Comparison of ENCODE assay signal across 7 cellular contexts in the genomic region with DNA sequence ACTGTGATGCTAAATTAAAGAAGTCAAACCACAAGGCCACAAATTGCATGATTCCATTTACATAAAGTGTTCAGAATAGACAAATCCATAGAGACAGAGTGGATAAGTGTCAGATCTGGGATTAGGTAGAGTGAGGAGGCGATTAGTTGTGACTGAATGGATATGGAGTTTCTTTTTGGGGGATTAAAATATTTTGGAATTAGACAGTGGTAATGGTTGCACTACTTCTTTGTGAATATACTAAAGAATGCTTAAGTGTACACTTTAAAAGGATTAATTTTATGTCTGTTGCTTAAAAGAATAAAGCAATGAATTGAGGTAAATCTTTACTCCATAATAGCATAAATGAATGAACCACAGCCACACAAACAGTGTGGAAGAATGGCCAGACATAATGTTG.
"Had no signal": no experiment of that assay in that cellular context is flagged by ENCODE, and none has a peak within 500 bp of the region (broad histone marks: within the 10 kb centered on the region; RNA-seq: fewer than 3 reads in every experiment).

No MANE protein-coding gene starts in this region.

- DNase-seq: H9, HCEC 1CT, KBM-7 had no signal

- FAIRE-seq: H1, H54, HepG2 had no signal

- ATAC-seq: GM23338, HepG2 had no signal
